16 cellular contexts compared by ENCODE assay signal in genomic region chr12:3750616-3751015, GRCh38. TPM values are rescaled to one million over a fixed set of nuclear protein-coding genes. Genes with fewer than 3 reads are reported as not detected.
DNase-seq lines count a peak whose midpoint lies in the region; ATAC-seq and TF ChIP-seq lines count a peak whose summit lies in the region.
"Had no signal": no experiment of that assay in that cellular context is flagged by ENCODE, and none has a peak within 500 bp of the region (broad histone marks: within the 10 kb centered on the region; RNA-seq: fewer than 3 reads in every experiment).

No MANE protein-coding gene starts in this region.

- peaks cover 21% of the 10 kb centered on the region for H3K36me3 Mint-ChIP-seq in activated naive CD4-positive, alpha-beta T cell treated with anti-CD3 and anti-CD28 coated beads, Interleukin-2, amount 50 U/mL, for 24 hours
- peaks cover 28 to 35% of the 10 kb centered on the region in 2 donors for H3K36me3 Mint-ChIP-seq in stimulated activated naive B cell treated with anti-CD40 and anti-IgM and Interleukin-4, amounts not matched to agents 10 μg/mL and 1 μg/mL and 100 μg/mL, for 72 hours
- H3K36me3 Mint-ChIP-seq: brain had no signal

- no peaks in the 10 kb centered on the region for H3K27me3 Mint-ChIP-seq in activated naive CD4-positive, alpha-beta T cell treated with anti-CD3 and anti-CD28 coated beads, Interleukin-2, amount 50 U/mL, for 24 hours
- no peaks in the 10 kb centered on the region for H3K27me3 Mint-ChIP-seq in stimulated activated naive B cell treated with anti-CD40 and anti-IgM and Interleukin-4, amounts not matched to agents 10 μg/mL and 1 μg/mL and 100 μg/mL, for 72 hours

- peaks cover 54% of the 10 kb centered on the region for H3K4me1 ChIP-seq in effector memory CD4-positive, alpha-beta T cell (ENCODE audit: control insufficient read depth, insufficient read depth, low read length, poor library complexity, severe bottlenecking)
- peaks cover 23% of the 10 kb centered on the region for H3K4me1 ChIP-seq in vagina

- H3K36me3 ChIP-seq in SU-DHL-6 (ENCODE audit: low read length) (no peaks in the 10 kb centered on the region), vagina (no peaks in the 10 kb centered on the region)
- H3K36me3 ChIP-seq in effector memory CD4-positive, alpha-beta T cell (ENCODE audit: control insufficient read depth, insufficient read depth, low read length), result no peaks in the 10 kb centered on the region

- peak overlapping the region; percentile 99 for H3K27ac Mint-ChIP-seq in activated naive CD4-positive, alpha-beta T cell treated with anti-CD3 and anti-CD28 coated beads, Interleukin-2, amount 50 U/mL, for 24 hours
- no peak overlapping the region for H3K27ac Mint-ChIP-seq in stimulated activated naive B cell treated with anti-CD40 and anti-IgM and Interleukin-4, amounts not matched to agents 10 μg/mL and 1 μg/mL and 100 μg/mL, for 72 hours
- H3K27ac Mint-ChIP-seq: brain had no signal

- peaks cover 73% of the 10 kb centered on the region for H3K4me1 Mint-ChIP-seq in activated naive CD4-positive, alpha-beta T cell treated with anti-CD3 and anti-CD28 coated beads, Interleukin-2, amount 50 U/mL, for 24 hours
- H3K4me1 Mint-ChIP-seq in stimulated activated naive B cell treated with anti-CD40 and anti-IgM and Interleukin-4, amounts not matched to agents 10 μg/mL and 1 μg/mL and 100 μg/mL, for 72 hours, result peaks cover 30 to 37% of the 10 kb centered on the region in 2 donors

- H3K4me3 ChIP-seq in SU-DHL-6 (ENCODE audit: insufficient read depth, low read length, poor library complexity, severe bottlenecking) (no peak overlapping the region), vagina (no peak overlapping the region)
- no peak overlapping the region for H3K4me3 ChIP-seq in effector memory CD4-positive, alpha-beta T cell (ENCODE audit: insufficient read depth, low read depth, low read length, poor library complexity, severe bottlenecking)
- H3K4me3 ChIP-seq: GM23248 had no signal

- H2AFZ ChIP-seq in SU-DHL-6 (ENCODE audit: low read depth, low read length, severe bottlenecking), result no peak overlapping the region
- H2AFZ ChIP-seq: GM23248 had no signal

- H3K27ac ChIP-seq in SU-DHL-6 (ENCODE audit: low read depth, low read length) (no peak overlapping the region), vagina (no peak overlapping the region)
- peak overlapping the region; percentile 93 for H3K27ac ChIP-seq in effector memory CD4-positive, alpha-beta T cell (ENCODE audit: insufficient read depth, low read length, poor library complexity, severe bottlenecking)
- H3K27ac ChIP-seq: GM23248, KMS-11 had no signal

- TF ChIP-seq POLR2A in vagina (IDR thresholded peaks at IDR 0.05), result no peak

- ATAC-seq in HG02885 (IDR thresholded peaks at IDR 0.05; ENCODE audit: poor library complexity, unreplicated experiment), result no peak
- ATAC-seq in stimulated activated naive B cell treated with anti-CD40 and anti-IgM and Interleukin-4, amounts not matched to agents 10 μg/mL and 1 μg/mL and 100 μg/mL, for 72 hours (replicated peaks), result no peak

- H3K4me3 Mint-ChIP-seq in activated naive CD4-positive, alpha-beta T cell treated with anti-CD3 and anti-CD28 coated beads, Interleukin-2, amount 50 U/mL, for 24 hours, result peak overlapping the region; percentile 92
- H3K4me3 Mint-ChIP-seq in stimulated activated naive B cell treated with anti-CD40 and anti-IgM and Interleukin-4, amounts not matched to agents 10 μg/mL and 1 μg/mL and 100 μg/mL, for 72 hours, result no peak overlapping the region
- H3K4me3 Mint-ChIP-seq: brain had no signal

- no peaks in the 10 kb centered on the region for H3K9me2 ChIP-seq in SU-DHL-6 (replicated peaks; ENCODE audit: insufficient read depth, low read length)

- H4K20me1 ChIP-seq in SU-DHL-6 (ENCODE audit: low read depth, low read length), result no peaks in the 10 kb centered on the region

- intact Hi-C loops in vagina (cut with DNase I), result no loop called here

- peak overlapping the region; percentile 85; the same call in 1 of the 2 replicates for H3K9ac ChIP-seq in SU-DHL-6 (ENCODE audit: low read length)
- H3K9ac ChIP-seq: GM23248, KMS-11 had no signal

- H3K9me3 ChIP-seq in SU-DHL-6 (ENCODE audit: insufficient read depth, low read length) (no peaks in the 10 kb centered on the region), vagina (no peaks in the 10 kb centered on the region)
- H3K9me3 ChIP-seq in effector memory CD4-positive, alpha-beta T cell (ENCODE audit: control insufficient read depth, low read length), result no peaks in the 10 kb centered on the region

- peak overlapping the region; percentile 79 for H3K4me2 ChIP-seq in SU-DHL-6 (ENCODE audit: low read depth, low read length, poor library complexity, severe bottlenecking)
- H3K4me2 ChIP-seq: KMS-11 had no signal

- DNase-seq in activated naive CD4-positive, alpha-beta T cell treated with Interleukin-2 at 50 U/mL for 16 hours, result no peak
- DNase-seq in effector memory CD4-positive, alpha-beta T cell, result no peak
- DNase-seq in vagina (ENCODE audit: extremely low spot score in 2 of 2) (peak; percentile 47 to 94), RKO (ENCODE audit: low spot score) (no peak)
- DNase-seq in stimulated activated naive B cell treated with anti-CD40 and anti-IgM and Interleukin-4, amounts not matched to agents 10 μg/mL and 1 μg/mL and 100 μg/mL, for 72 hours, result no peak
- DNase-seq: activated effector memory CD4-positive, alpha-beta T cell treated with anti-CD3 and anti-CD28 coated beads, Interleukin-2, amount 50 U/mL, for 16 hours; GM23248; NCI-H1417; NCI-H2171 treated with DMSO at 0.1 percent for 48 hours; NK-92 treated with Interleukin-12 subunit alpha and Interleukin-12 subunit beta, amount 100 ng/mL, for 24 hours; retina had no signal

- no peak for TF ChIP-seq CTCF in SU-DHL-6 (IDR thresholded peaks at IDR 0.05; ENCODE audit: insufficient read depth, low read length, poor library complexity, severe bottlenecking)
- TF ChIP-seq CTCF in vagina (IDR thresholded peaks at IDR 0.05), result no peak

- H3K9me3 Mint-ChIP-seq in activated naive CD4-positive, alpha-beta T cell treated with anti-CD3 and anti-CD28 coated beads, Interleukin-2, amount 50 U/mL, for 24 hours, result no peaks in the 10 kb centered on the region
- no peaks in the 10 kb centered on the region for H3K9me3 Mint-ChIP-seq in stimulated activated naive B cell treated with anti-CD40 and anti-IgM and Interleukin-4, amounts not matched to agents 10 μg/mL and 1 μg/mL and 100 μg/mL, for 72 hours

- no peaks in the 10 kb centered on the region for H3F3A ChIP-seq in SU-DHL-6 (ENCODE audit: insufficient read depth)

- no peaks in the 10 kb centered on the region for H3K27me3 ChIP-seq in SU-DHL-6 (ENCODE audit: low read length)
- H3K27me3 ChIP-seq in effector memory CD4-positive, alpha-beta T cell (replicated peaks; ENCODE audit: control insufficient read depth, insufficient read depth, low read length, poor library complexity, severe bottlenecking), result no peaks in the 10 kb centered on the region
- no peaks in the 10 kb centered on the region for H3K27me3 ChIP-seq in vagina

- peaks cover 58% of the 10 kb centered on the region for H3K79me2 ChIP-seq in SU-DHL-6 (ENCODE audit: insufficient read depth, low read length)

RNA-seq across cellular contexts. Expression of gene CRACR2A, which starts 2.3 kb away (rescaled TPM):
- total RNA-seq in vagina, result 4.4 TPM

Comparison
In these comparisons a context has a peak if more than half of its experiments do, and no peak if none do; other contexts are left out.
1. DNase-seq: peak in vagina (2 of 2); none in activated naive CD4-positive, alpha-beta T cell treated with Interleukin-2 at 50 U/mL for 16 hours (single experiment), effector memory CD4-positive, alpha-beta T cell (0 of 3), stimulated activated naive B cell treated with anti-CD40 and anti-IgM and Interleukin-4, amounts not matched to agents 10 μg/mL and 1 μg/mL and 100 μg/mL, for 72 hours (single experiment) and RKO (single experiment).